In the genomic region with DNA sequence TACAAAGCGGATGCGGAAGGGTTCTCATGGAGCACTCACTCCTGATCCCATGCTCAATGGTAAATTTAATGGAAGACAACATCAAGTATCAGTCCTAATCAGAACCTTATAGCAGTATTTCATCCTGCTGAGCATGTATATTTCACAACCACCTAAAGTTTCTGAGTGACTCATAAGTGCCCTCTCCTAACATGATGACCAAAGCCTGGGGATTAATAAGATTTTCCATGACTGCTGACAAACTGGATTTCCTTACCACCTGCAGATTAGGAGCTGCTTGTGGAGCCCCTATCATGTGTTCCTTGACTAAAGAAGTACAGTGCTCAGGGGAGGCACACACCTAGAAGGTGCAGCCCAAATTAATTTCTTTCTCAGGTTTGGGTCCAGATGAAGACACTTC, we compare ENCODE assay signal across 12 cellular contexts.
DNase-seq lines count a peak whose midpoint lies in the region; ATAC-seq, FAIRE-seq and TF ChIP-seq lines count a peak whose summit lies in the region.
"Had no signal": no experiment of that assay in that cellular context is flagged by ENCODE, and none has a peak within 500 bp of the region (broad histone marks: within the 10 kb centered on the region; RNA-seq: fewer than 3 reads in every experiment).

No MANE protein-coding gene starts in this region.

- ATAC-seq in HCT116 (no peak), WTC11 (no peak)
- ATAC-seq in activated naive CD8-positive, alpha-beta T cell treated with anti-CD3 and anti-CD28 coated beads, Interleukin-2, amount 50 U/mL, for 24 hours = peak; percentile 81
- ATAC-seq: CD8-positive, alpha-beta T cell had no signal

- POLR2A ChIA-PET in AG04450 (lab: Yijun Ruan, JAX) = interaction anchor here (0.5 kb wide), 1 partner anchor 22 kb away, joined by 3 read pairs; no protein-coding TSS in a partner anchor
- POLR2A ChIA-PET in HCT116 (lab: Charles Lee) = no interaction called here
- POLR2A ChIA-PET in WTC11 (lab: Charles Lee) = no interaction called here

- TF ChIP-seq CTCF in AG04450 (IDR thresholded peaks at IDR 0.05; ENCODE audit: low read depth, low read length) (no peak), HCT116 (IDR thresholded peaks at IDR 0.05 in 2 of 3, conservative IDR thresholded peaks at IDR 0.05 in 1 of 3; ENCODE audit: borderline replicate concordance in 1 of 3, insufficient read depth in 1 of 3, low read depth in 2 of 3, low read length in 2 of 3) (no peak), keratinocyte (optimal IDR thresholded peaks at IDR 0.05 in 1 of 3, IDR thresholded peaks at IDR 0.05 in 1 of 3, conservative IDR thresholded peaks at IDR 0.05 in 1 of 3; ENCODE audit: extremely low read depth in 1 of 3, insufficient read depth in 2 of 3, low read length in 3 of 3) (no peak), WTC11 (IDR thresholded peaks at IDR 0.05) (no peak)

- TF ChIP-seq POLR2A in HCT116 (IDR thresholded peaks at IDR 0.05; ENCODE audit: borderline replicate concordance, extremely low read depth, insufficient read depth, insufficient read length) = no peak
- TF ChIP-seq POLR2A in GM12891 (IDR thresholded peaks at IDR 0.05; ENCODE audit: low read depth, low read length) = no peak

- CTCF ChIA-PET in AG04450 (lab: Charles Lee) (no interaction called here), HCT116 (lab: Charles Lee) (no interaction called here), WTC11 (lab: Charles Lee) (no interaction called here)

- peak overlapping the region; percentile 98 for H3K27ac Mint-ChIP-seq in activated naive CD8-positive, alpha-beta T cell treated with anti-CD3 and anti-CD28 coated beads, Interleukin-2, amount 50 U/mL, for 24 hours
- no peak overlapping the region for H3K27ac Mint-ChIP-seq in WTC11
- H3K27ac Mint-ChIP-seq: CD8-positive, alpha-beta T cell had no signal

- intact Hi-C loops in HCT116 (cut with micrococcal nuclease) = no loop called here

- H3K4me1 ChIP-seq in HCT116 (ENCODE audit: control insufficient read depth in 1 of 2, insufficient read depth in 2 of 2, low read length in 2 of 2) (peaks cover 0 to 8% of the 10 kb centered on the region in 2 experiments; a peak in 1 of 4 replicates), keratinocyte (ENCODE audit: control insufficient read depth, extremely low read depth, insufficient read depth, low read length) (no peaks in the 10 kb centered on the region)
- H3K4me1 ChIP-seq: parathyroid adenoma, vagina had no signal

- H3K9me3 Mint-ChIP-seq in activated naive CD8-positive, alpha-beta T cell treated with anti-CD3 and anti-CD28 coated beads, Interleukin-2, amount 50 U/mL, for 24 hours = no peaks in the 10 kb centered on the region
- H3K9me3 Mint-ChIP-seq in WTC11 = no peaks in the 10 kb centered on the region
- H3K9me3 Mint-ChIP-seq: CD8-positive, alpha-beta T cell had no signal

- H3K9me3 ChIP-seq in AG04450 (ENCODE audit: control insufficient read depth, insufficient read depth, low read length) (no peaks in the 10 kb centered on the region), HCT116 (ENCODE audit: control insufficient read depth in 1 of 2, insufficient read depth in 1 of 2, low read depth in 1 of 2, low read length in 2 of 2) (no peaks in the 10 kb centered on the region), keratinocyte (ENCODE audit: control insufficient read depth, low read depth, low read length) (no peaks in the 10 kb centered on the region)
- H3K9me3 ChIP-seq: vagina had no signal

- RAD21 ChIA-PET in HCT116 (lab: Charles Lee; ENCODE audit: low non-redundant PET in 1 of 2, low total read pairs in 2 of 2, uncharacterized antibody in 2 of 2, unreplicated experiment in 2 of 2) = no interaction called here

- H3K9ac ChIP-seq in HCT116 (ENCODE audit: low read length) (no peak overlapping the region), keratinocyte (ENCODE audit: control insufficient read depth, extremely low read depth, insufficient read depth, low read length) (peak overlapping the region; percentile 16)
- H3K9ac ChIP-seq: parathyroid adenoma had no signal

- H3K4me2 ChIP-seq in HCT116 (ENCODE audit: low read length) = no peak overlapping the region
- H3K4me2 ChIP-seq in keratinocyte (ENCODE audit: control insufficient read depth, extremely low read depth, insufficient read depth, low read depth, low read length) = no peak overlapping the region

- TF ChIP-seq RAD21 in HCT116 (IDR thresholded peaks at IDR 0.05; ENCODE audit: low read depth) = no peak

- FAIRE-seq in keratinocyte (lab: Jason Lieb, UNC) (peak; percentile 65), GM12891 (lab: Jason Lieb, UNC) (no peak)

- H3K27me3 Mint-ChIP-seq in activated naive CD8-positive, alpha-beta T cell treated with anti-CD3 and anti-CD28 coated beads, Interleukin-2, amount 50 U/mL, for 24 hours = no peaks in the 10 kb centered on the region
- H3K27me3 Mint-ChIP-seq in WTC11 (ENCODE audit: low read depth) = no peaks in the 10 kb centered on the region

- H3K4me1 Mint-ChIP-seq in activated naive CD8-positive, alpha-beta T cell treated with anti-CD3 and anti-CD28 coated beads, Interleukin-2, amount 50 U/mL, for 24 hours = peaks cover 70% of the 10 kb centered on the region
- H3K4me1 Mint-ChIP-seq in WTC11 = peaks cover 21% of the 10 kb centered on the region

- no peaks in the 10 kb centered on the region for H3K9me2 ChIP-seq in HCT116 (ENCODE audit: insufficient read depth)

- dilution Hi-C loops in keratinocyte (cut with MboI; ENCODE audit: extremely low pct_ligation_motif_present, low sequenced_read_pairs) = no loop called here

- no peak for DNase-seq in AG04450 (ENCODE audit: low read depth, low spot score)
- DNase-seq in HCT116 (ENCODE audit: low read depth, low spot score) = peak; percentile 15
- no peak for DNase-seq in activated naive CD8-positive, alpha-beta T cell treated with anti-CD3 and anti-CD28 coated beads, Interleukin-2, amount 50 U/mL, for 24 hours
- DNase-seq in keratinocyte (ENCODE audit: low read depth, low spot score) = peak; percentile 19
- DNase-seq in anterior cingulate cortex (lab: John Stamatoyannopoulos, UW) = no peak
- DNase-seq in H7 = no peak
- DNase-seq in WTC11 (ENCODE audit: low spot score) = no peak
- no peak for DNase-seq in GM12891 (ENCODE audit: insufficient read length, low spot score)
- DNase-seq: CD8-positive, alpha-beta T cell; NCI-H2107 had no signal

- no peak overlapping the region for H2AFZ ChIP-seq in HCT116 (ENCODE audit: low read depth, low read length, poor library complexity, severe bottlenecking)
- no peak overlapping the region for H2AFZ ChIP-seq in keratinocyte (ENCODE audit: control insufficient read depth, low read length)
- H2AFZ ChIP-seq: parathyroid adenoma had no signal

- H3K27ac ChIP-seq in AG04450 (ENCODE audit: low read depth, low read length) = peak overlapping the region; percentile 21
- H3K27ac ChIP-seq in HCT116 (ENCODE audit: low read depth, low read length) = no peak overlapping the region
- no peak overlapping the region for H3K27ac ChIP-seq in keratinocyte (ENCODE audit: control insufficient read depth, insufficient read depth, low read length)
- H3K27ac ChIP-seq: parathyroid adenoma, vagina had no signal

- H3K9me1 ChIP-seq in keratinocyte (ENCODE audit: control insufficient read depth, extremely low read depth, insufficient read depth, low read length) = no peaks in the 10 kb centered on the region

- H3K4me3 ChIP-seq in AG04450 (ENCODE audit: low read depth, low read length) = no peak overlapping the region
- no peak overlapping the region for H3K4me3 ChIP-seq in HCT116 (replicated peaks in 1 of 2; ENCODE audit: low read depth in 1 of 2, low read length in 2 of 2)
- H3K4me3 ChIP-seq in keratinocyte (ENCODE audit: control insufficient read depth in 2 of 3, extremely low read depth in 1 of 3, insufficient read depth in 2 of 3, low read depth in 1 of 3, low read length in 3 of 3) = no peak overlapping the region
- no peak overlapping the region for H3K4me3 ChIP-seq in H7 (ENCODE audit: insufficient read depth, low read depth, low read length)
- H3K4me3 ChIP-seq: vagina had no signal

- H3K36me3 Mint-ChIP-seq in activated naive CD8-positive, alpha-beta T cell treated with anti-CD3 and anti-CD28 coated beads, Interleukin-2, amount 50 U/mL, for 24 hours (ENCODE audit: low read depth) = peaks cover 47% of the 10 kb centered on the region
- no peaks in the 10 kb centered on the region for H3K36me3 Mint-ChIP-seq in WTC11

- H3K79me2 ChIP-seq in HCT116 (ENCODE audit: insufficient read depth, low read length) (no peaks in the 10 kb centered on the region), keratinocyte (ENCODE audit: control insufficient read depth, insufficient read depth, low read length) (no peaks in the 10 kb centered on the region)
- H3K79me2 ChIP-seq: parathyroid adenoma had no signal

- no peaks in the 10 kb centered on the region for H4K20me1 ChIP-seq in HCT116 (ENCODE audit: insufficient read depth)
- no peaks in the 10 kb centered on the region for H4K20me1 ChIP-seq in keratinocyte (ENCODE audit: control insufficient read depth, extremely low read depth, insufficient read depth, low read length)

- BruUV-seq in HCT116 (replicated peaks; lab: Mats Ljungman, UMichigan) = no TSS peak

- H3K27me3 ChIP-seq in AG04450 (ENCODE audit: control insufficient read depth, insufficient read depth, low read length) = no peaks in the 10 kb centered on the region
- no peaks in the 10 kb centered on the region for H3K27me3 ChIP-seq in HCT116 (ENCODE audit: insufficient read depth, low read length)
- H3K27me3 ChIP-seq in keratinocyte (ENCODE audit: control insufficient read depth, extremely low read depth, insufficient read depth, low read length) = no peaks in the 10 kb centered on the region
- H3K27me3 ChIP-seq in H7 (ENCODE audit: control insufficient read depth, insufficient read depth, low read length) = no peaks in the 10 kb centered on the region
- H3K27me3 ChIP-seq: vagina had no signal

- peak overlapping the region; percentile 60 for H3K4me3 Mint-ChIP-seq in activated naive CD8-positive, alpha-beta T cell treated with anti-CD3 and anti-CD28 coated beads, Interleukin-2, amount 50 U/mL, for 24 hours
- H3K4me3 Mint-ChIP-seq in WTC11 = no peak overlapping the region
- H3K4me3 Mint-ChIP-seq: CD8-positive, alpha-beta T cell had no signal

- H3K36me3 ChIP-seq in HCT116 (ENCODE audit: control insufficient read depth in 1 of 2, insufficient read depth in 2 of 2, low read length in 2 of 2) (no peaks in the 10 kb centered on the region), keratinocyte (ENCODE audit: control insufficient read depth in 2 of 2, extremely low read depth in 1 of 2, insufficient read depth in 2 of 2, low read length in 2 of 2) (no peaks in the 10 kb centered on the region), H7 (replicated peaks; ENCODE audit: control insufficient read depth, insufficient read depth, low read length) (no peaks in the 10 kb centered on the region)
- H3K36me3 ChIP-seq: vagina had no signal

TF ChIP-seq in HCT116, 20 proteins besides CTCF, POLR2A, EP300 and RAD21 (continues in another document):
- no peak for TF ChIP-seq EZH2phosphoT487 (IDR thresholded peaks at IDR 0.05; ENCODE audit: borderline replicate concordance)
- no peak for TF ChIP-seq ZNF274 (IDR thresholded peaks at IDR 0.05; ENCODE audit: low read depth, low read length)

TF ChIP-seq in GM12891, 5 proteins besides CTCF, POLR2A, EP300 and RAD21 (continues in another document):
- TF ChIP-seq PAX5 (IDR thresholded peaks at IDR 0.05; ENCODE audit: insufficient read depth, low read length, severe bottlenecking) (no peak), POLR2AphosphoS5 (IDR thresholded peaks at IDR 0.05; ENCODE audit: low read depth, low read length) (no peak), POU2F2 (IDR thresholded peaks at IDR 0.05; ENCODE audit: low read depth, low read length) (no peak), SPI1 (IDR thresholded peaks at IDR 0.05; ENCODE audit: low read depth, low read length) (no peak)

Comparison
In these comparisons a context has a peak if more than half of its experiments do, and no peak if none do; other contexts are left out.
1. DNase-seq: peak in HCT116 (single experiment) and keratinocyte (single experiment); none in AG04450 (single experiment), activated naive CD8-positive, alpha-beta T cell treated with anti-CD3 and anti-CD28 coated beads, Interleukin-2, amount 50 U/mL, for 24 hours (single experiment), anterior cingulate cortex (0 of 58), H7 (single experiment), WTC11 (single experiment) and GM12891 (single experiment).